ENCODE assay signal across 19 cellular contexts in the genomic region with DNA sequence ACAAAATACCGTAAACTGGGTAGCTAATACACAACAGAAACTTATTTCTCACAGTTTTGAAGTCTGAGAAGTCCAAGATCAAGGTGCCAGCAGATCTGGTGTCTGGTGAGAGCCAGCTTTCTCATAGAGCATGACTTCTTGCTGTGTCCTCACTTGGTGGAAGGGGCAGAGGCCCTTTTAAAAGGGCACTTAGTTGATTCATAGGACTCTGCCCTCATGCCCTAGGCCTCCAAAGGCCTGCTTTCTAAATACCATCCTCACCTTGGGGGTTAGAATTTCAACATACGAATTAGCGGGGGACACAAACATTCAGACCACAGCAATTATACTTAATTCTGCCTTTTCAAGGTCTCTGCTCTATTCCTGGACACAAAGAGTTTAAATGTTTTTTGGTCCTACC. TPM values are rescaled to one million over a fixed set of nuclear protein-coding genes. Genes with fewer than 3 reads are reported as not detected.
DNase-seq lines count a peak whose midpoint lies in the region; ATAC-seq and TF ChIP-seq lines count a peak whose summit lies in the region.
"Had no signal": no experiment of that assay in that cellular context is flagged by ENCODE, and none has a peak within 500 bp of the region (broad histone marks: within the 10 kb centered on the region; RNA-seq: fewer than 3 reads in every experiment).

No MANE protein-coding gene starts in this region.

- H2AFZ ChIP-seq in ACC112 (ENCODE audit: low read length, unreplicated experiment), result peak overlapping the region; percentile 44
- peak overlapping the region; percentile 91; the same call in 1 of the 2 replicates for H2AFZ ChIP-seq in PC-3 (ENCODE audit: low read length)

- POLR2A ChIA-PET in PC-3 (lab: Charles Lee; ENCODE audit: unreplicated experiment), result interaction anchor here (0.5 kb wide), 1 partner anchor 10 kb away, joined by 6 read pairs; no protein-coding TSS in a partner anchor
- POLR2A ChIA-PET in activated CD4-positive, alpha-beta memory T cell treated with anti-CD3 and anti-CD28 coated beads for 36 hours (lab: Charles Lee), result no interaction called here

- no peaks in the 10 kb centered on the region for H3K36me3 Mint-ChIP-seq in activated CD4-positive, alpha-beta memory T cell treated with anti-CD3 and anti-CD28 coated beads for 36 hours
- H3K36me3 Mint-ChIP-seq: neural progenitor cell had no signal

- H3K27ac ChIP-seq in ACC112 (ENCODE audit: low read depth, low read length) (no peak overlapping the region), PC-3 (ENCODE audit: low read length) (no peak overlapping the region), sigmoid colon (peak overlapping the region in 3 of 4 donors; percentile 48 to 63 (median 50))
- H3K27ac ChIP-seq: HL-60, neural progenitor cell had no signal

- no peaks in the 10 kb centered on the region for H3K9me3 ChIP-seq in PC-3 (ENCODE audit: low read length)
- H3K9me3 ChIP-seq in sigmoid colon, result no peaks in the 10 kb centered on the region
- H3K9me3 ChIP-seq: psoas muscle, uterus had no signal

- intact Hi-C loops in PC-3 (cut with micrococcal nuclease) (no loop called here), sigmoid colon (cut with DNase I) (loop anchor here (2.0 to 10.0 kb wide), 5 partner anchors 53 to 433 kb away; partner anchors contain the start of genes RDX and ZC3H12C)
- intact Hi-C loops in activated CD4-positive, alpha-beta memory T cell treated with anti-CD3 and anti-CD28 coated beads for 36 hours (cut with micrococcal nuclease), result loop anchor here (5.0 kb wide), 1 partner anchor 430 kb away; no protein-coding TSS in a partner anchor

- no peaks in the 10 kb centered on the region for H4K20me1 ChIP-seq in PC-3 (ENCODE audit: low read length)

- 95 to 97% methylated on average over 3 of the region's 3 CpGs for WGBS in sigmoid colon, 2 donors

- no peak overlapping the region for H3K4me3 Mint-ChIP-seq in activated CD4-positive, alpha-beta memory T cell treated with anti-CD3 and anti-CD28 coated beads for 36 hours
- H3K4me3 Mint-ChIP-seq: neural progenitor cell had no signal

- peaks cover 8% of the 10 kb centered on the region for H3F3A ChIP-seq in PC-3 (ENCODE audit: low read length, unreplicated experiment)

- peaks cover 5% of the 10 kb centered on the region for H3K27me3 Mint-ChIP-seq in activated CD4-positive, alpha-beta memory T cell treated with anti-CD3 and anti-CD28 coated beads for 36 hours
- H3K27me3 Mint-ChIP-seq: activated B cell treated with CpG ODN at 0.5 μM for 24 hours had no signal

- no peak overlapping the region for H3K27ac Mint-ChIP-seq in activated CD4-positive, alpha-beta memory T cell treated with anti-CD3 and anti-CD28 coated beads for 36 hours
- H3K27ac Mint-ChIP-seq: activated B cell treated with CpG ODN at 0.5 μM for 24 hours, neural progenitor cell had no signal

- TF ChIP-seq CTCF in PC-3 (conservative IDR thresholded peaks at IDR 0.05; ENCODE audit: low read depth, low read length) (no peak), sigmoid colon (IDR thresholded peaks at IDR 0.05) (no peak)

- H3K4me3 ChIP-seq in ACC112 (ENCODE audit: low read depth, low read length) (no peak overlapping the region), PC-3 (ENCODE audit: low read length) (peak overlapping the region; percentile 65; the same call in 1 of the 2 replicates), sigmoid colon (no peak overlapping the region)
- H3K4me3 ChIP-seq: neural progenitor cell, uterus had no signal

- TF ChIP-seq POLR2A in sigmoid colon (IDR thresholded peaks at IDR 0.05), result no peak

- no peaks in the 10 kb centered on the region for H3K9me3 Mint-ChIP-seq in activated CD4-positive, alpha-beta memory T cell treated with anti-CD3 and anti-CD28 coated beads for 36 hours
- H3K9me3 Mint-ChIP-seq: activated B cell treated with CpG ODN at 0.5 μM for 24 hours, neural progenitor cell had no signal

- H3K4me1 ChIP-seq in ACC112 (ENCODE audit: control insufficient read depth, insufficient read depth, low read length, unreplicated experiment) (peaks cover 26% of the 10 kb centered on the region), PC-3 (ENCODE audit: insufficient read depth, low read length) (peaks cover 21% of the 10 kb centered on the region), sigmoid colon (peaks cover 0 to 12% (median 5%) of the 10 kb centered on the region in 4 donors)
- H3K4me1 ChIP-seq: psoas muscle, uterus had no signal

- ATAC-seq in PC-3, result no peak; the same call in 1 of the 2 replicates
- peak; percentile 50 for ATAC-seq in left lobe of liver

- H3K4me2 ChIP-seq in PC-3 (ENCODE audit: low read length), result peak overlapping the region; percentile 87; the same call in 1 of the 2 replicates
- H3K4me2 ChIP-seq: smooth muscle cell had no signal

- H3K27me3 ChIP-seq in ACC112 (ENCODE audit: insufficient read depth, low read length), result no peaks in the 10 kb centered on the region
- H3K27me3 ChIP-seq in PC-3 (ENCODE audit: low read length), result no peaks in the 10 kb centered on the region
- H3K27me3 ChIP-seq in sigmoid colon, result no peaks in the 10 kb centered on the region
- H3K27me3 ChIP-seq: neural progenitor cell, uterus had no signal

- no peaks in the 10 kb centered on the region for H3K79me2 ChIP-seq in ACC112 (ENCODE audit: control insufficient read depth, insufficient read depth, low read length, unreplicated experiment)
- H3K79me2 ChIP-seq in PC-3 (ENCODE audit: low read length), result no peaks in the 10 kb centered on the region

- no peaks in the 10 kb centered on the region for H3K36me3 ChIP-seq in ACC112 (ENCODE audit: insufficient read depth, low read length)
- H3K36me3 ChIP-seq in PC-3 (ENCODE audit: low read depth, low read length), result no peaks in the 10 kb centered on the region
- no peaks in the 10 kb centered on the region for H3K36me3 ChIP-seq in sigmoid colon
- H3K36me3 ChIP-seq: neural progenitor cell, uterus had no signal

- no peak for TF ChIP-seq EP300 in sigmoid colon (IDR thresholded peaks at IDR 0.05)

- no peak overlapping the region; the same call in 1 of the 2 replicates for H3K9ac ChIP-seq in PC-3 (ENCODE audit: low read length)
- H3K9ac ChIP-seq: neural progenitor cell had no signal

- no peaks in the 10 kb centered on the region for H3K9me2 ChIP-seq in PC-3 (replicated peaks; ENCODE audit: low read length)

- peaks cover 15% of the 10 kb centered on the region for H3K4me1 Mint-ChIP-seq in activated CD4-positive, alpha-beta memory T cell treated with anti-CD3 and anti-CD28 coated beads for 36 hours (ENCODE audit: low read depth)

- DNase-seq in PC-3, result no peak
- DNase-seq in left lobe of liver (ENCODE audit: low spot score), result peak; percentile 50
- no peak for DNase-seq in sigmoid colon
- DNase-seq in kidney glomerular epithelial cell (lab: John Stamatoyannopoulos, UW), result no peak
- DNase-seq in stimulated activated CD4-positive, alpha-beta T cell treated with anti-CD3 and anti-CD28 coated beads, Interleukin-2, amount 100 ng/mL, for 24 hours, result no peak
- DNase-seq in activated CD4-positive, alpha-beta memory T cell treated with anti-CD3 and anti-CD28 coated beads for 36 hours, result no peak
- no peak for DNase-seq in activated CD4-positive, alpha-beta T cell treated with anti-CD3 and anti-CD28 coated beads, Interleukin-2, amount 50 U/mL, for 1 hour
- DNase-seq: activated B cell treated with CpG ODN at 0.5 μM for 24 hours; activated CD8-positive, alpha-beta memory T cell treated with anti-CD3 and anti-CD28 coated beads, Interleukin-2, amount 50 U/mL, for 48 hours; activated effector memory CD4-positive, alpha-beta T cell treated with Interleukin-2 at 50 U/mL for 16 hours; H7; NCI-H1105; T1000 had no signal

- CTCF ChIA-PET in PC-3 (lab: Charles Lee), result interaction anchor here (0.6 to 1.3 kb wide), 6 partner anchors 10 to 857 kb away, joined by 3 to 13 read pairs (median 4); partner anchors contain the start of gene FDX1
- CTCF ChIA-PET in activated CD4-positive, alpha-beta memory T cell treated with anti-CD3 and anti-CD28 coated beads for 36 hours (lab: Charles Lee), result interaction anchor here (0.6 to 2.1 kb wide), 14 partner anchors 10 to 198 kb away, joined by 3 to 49 read pairs (median 4); no protein-coding TSS in a partner anchor

- BruUV-seq in PC-3 (replicated peaks; lab: Mats Ljungman, UMichigan), result TSS peak; percentile 67

RNA-seq across cellular contexts. Expression of gene FDX1, which starts 52.3 kb away (rescaled TPM):
- total RNA-seq in PC-3 (2014; rRNA removed) (14.8 and 16.6 TPM in 2 replicates), left lobe of liver (23.6 TPM), sigmoid colon (10 to 100 TPM; 12.5 to 13.8 (median 13.5) TPM)
- 10 to 100 TPM; 10.5 to 33.1 (median 24.6) TPM for polyA plus RNA-seq in sigmoid colon
- 10 to 100 TPM in 1 of 2 experiments, 1 to 10 TPM in 1; 9.8 to 11.2 TPM for total RNA-seq in activated CD4-positive, alpha-beta memory T cell treated with anti-CD3 and anti-CD28 coated beads for 36 hours

Comparison
In these comparisons a context has a peak if more than half of its experiments do, and no peak if none do; other contexts are left out.
1. H3K27ac ChIP-seq: peak in sigmoid colon (3 of 4); none in ACC112 (single experiment) and PC-3 (single experiment).